In genomic region chr21:36291509-36291908, GRCh38 we compare ENCODE assay signal across 19 cellular contexts. TPM values are rescaled to one million over a fixed set of nuclear protein-coding genes. Genes with fewer than 3 reads are reported as not detected.
DNase-seq lines count a peak whose midpoint lies in the region; ATAC-seq and TF ChIP-seq lines count a peak whose summit lies in the region.
"Had no signal": no experiment of that assay in that cellular context is flagged by ENCODE, and none has a peak within 500 bp of the region (broad histone marks: within the 10 kb centered on the region; RNA-seq: fewer than 3 reads in every experiment).

No MANE protein-coding gene starts in this region.

- intact Hi-C loops in CD4-positive, alpha-beta T cell (cut with DNase I, micrococcal nuclease): no loop called here

- peaks cover 58% of the 10 kb centered on the region for H3K36me3 ChIP-seq in WERI-Rb-1

- H3K27ac Mint-ChIP-seq in CD4-positive, alpha-beta T cell: peak overlapping the region; percentile 75
- peak overlapping the region; percentile 97 for H3K27ac Mint-ChIP-seq in T-helper 17 cell
- peak overlapping the region in 7 of 10 donors; percentile 24 to 91 (median 46) for H3K27ac Mint-ChIP-seq in naive thymus-derived CD8-positive, alpha-beta T cell
- H3K27ac Mint-ChIP-seq: HFFc6 had no signal

- H3K4me3 Mint-ChIP-seq in CD4-positive, alpha-beta T cell: no peak overlapping the region
- H3K4me3 Mint-ChIP-seq in T-helper 17 cell: no peak overlapping the region
- H3K4me3 Mint-ChIP-seq in naive thymus-derived CD8-positive, alpha-beta T cell: no peak overlapping the region
- H3K4me3 Mint-ChIP-seq: HFFc6 had no signal

- CTCF ChIA-PET in CD4-positive, alpha-beta T cell (lab: Charles Lee): interaction anchor here (1.1 kb wide), 1 partner anchor 85 kb away, joined by 3 read pairs; no protein-coding TSS in a partner anchor

- no peaks in the 10 kb centered on the region for H3K27me3 ChIP-seq in CD4-positive, alpha-beta T cell (ENCODE audit: control insufficient read depth, insufficient read depth, low read length)
- H3K27me3 ChIP-seq in WERI-Rb-1 (ENCODE audit: insufficient read depth, low read depth, severe bottlenecking): no peaks in the 10 kb centered on the region
- H3K27me3 ChIP-seq: BLaER1 treated with 17β-estradiol and CSF1 and Interleukin-3, amounts not matched to agents 10 nM and 100 nM had no signal

- H3K27ac ChIP-seq in CD4-positive, alpha-beta T cell (ENCODE audit: low read depth, low read length): no peak overlapping the region
- H3K27ac ChIP-seq in WERI-Rb-1: no peak overlapping the region
- H3K27ac ChIP-seq: BLaER1 treated with 17β-estradiol and CSF1 and Interleukin-3, amounts not matched to agents 10 nM and 100 nM had no signal

- peaks cover 35% of the 10 kb centered on the region for H3K4me1 Mint-ChIP-seq in CD4-positive, alpha-beta T cell (ENCODE audit: low read depth)
- H3K4me1 Mint-ChIP-seq in T-helper 17 cell: peaks cover 16% of the 10 kb centered on the region
- peaks cover 1 to 27% (median 17%) of the 10 kb centered on the region in 4 donors for H3K4me1 Mint-ChIP-seq in naive thymus-derived CD8-positive, alpha-beta T cell

- ATAC-seq in CD4-positive, alpha-beta T cell (ENCODE audit: poor library complexity): no peak
- ATAC-seq in T-helper 17 cell: no peak
- no peak for ATAC-seq in naive thymus-derived CD8-positive, alpha-beta T cell
- ATAC-seq in GM18870 (IDR thresholded peaks at IDR 0.05; ENCODE audit: unreplicated experiment): no peak
- ATAC-seq: HCT116 had no signal

- POLR2A ChIA-PET in CD4-positive, alpha-beta T cell (lab: Charles Lee): interaction anchor here (4.5 kb wide), 1 partner anchor 31 kb away, joined by 291 read pairs; the partner anchor contains the start of gene MORC3
- POLR2A ChIA-PET in naive thymus-derived CD8-positive, alpha-beta T cell (lab: Charles Lee): interaction anchor here (0.5 kb wide), 1 partner anchor 91 kb away, joined by 4 read pairs; no protein-coding TSS in a partner anchor

- H3K9me3 ChIP-seq in CD4-positive, alpha-beta T cell (ENCODE audit: control insufficient read depth, low read length): no peaks in the 10 kb centered on the region
- H3K9me3 ChIP-seq in T-helper 17 cell (ENCODE audit: control insufficient read depth, low read length, poor library complexity, severe bottlenecking): no peaks in the 10 kb centered on the region
- H3K9me3 ChIP-seq in WERI-Rb-1 (ENCODE audit: severe bottlenecking): no peaks in the 10 kb centered on the region
- H3K9me3 ChIP-seq: BLaER1 treated with 17β-estradiol and CSF1 and Interleukin-3, amounts not matched to agents 10 nM and 100 nM; Caco-2 had no signal

- H3K9me3 Mint-ChIP-seq in CD4-positive, alpha-beta T cell: no peaks in the 10 kb centered on the region
- no peaks in the 10 kb centered on the region for H3K9me3 Mint-ChIP-seq in naive thymus-derived CD8-positive, alpha-beta T cell

- no peak overlapping the region for H3K4me3 ChIP-seq in WERI-Rb-1 (ENCODE audit: low read depth, low read length)
- H3K4me3 ChIP-seq: BLaER1 treated with 17β-estradiol and CSF1 and Interleukin-3, amounts not matched to agents 10 nM and 100 nM had no signal

- H3K27me3 Mint-ChIP-seq in CD4-positive, alpha-beta T cell: no peaks in the 10 kb centered on the region
- H3K27me3 Mint-ChIP-seq in T-helper 17 cell: no peaks in the 10 kb centered on the region
- H3K27me3 Mint-ChIP-seq in naive thymus-derived CD8-positive, alpha-beta T cell: no peaks in the 10 kb centered on the region

- H3K36me3 Mint-ChIP-seq in CD4-positive, alpha-beta T cell (ENCODE audit: low read depth): peaks cover 32% of the 10 kb centered on the region
- H3K36me3 Mint-ChIP-seq in T-helper 17 cell (ENCODE audit: low read depth): no peaks in the 10 kb centered on the region
- H3K36me3 Mint-ChIP-seq in naive thymus-derived CD8-positive, alpha-beta T cell: peaks cover 5 to 41% (median 8%) of the 10 kb centered on the region in 3 donors

- no peak for TF ChIP-seq CTCF in CD4-positive, alpha-beta T cell (IDR thresholded peaks at IDR 0.05)
- TF ChIP-seq CTCF in WERI-Rb-1 (IDR thresholded peaks at IDR 0.05; ENCODE audit: low read depth, low read length): no peak

- peak; percentile 0 for DNase-seq in activated effector memory CD4-positive, alpha-beta T cell treated with anti-CD3 and anti-CD28 coated beads, Interleukin-2, amount 50 U/mL, for 16 hours
- no peak for DNase-seq in activated effector memory CD4-positive, alpha-beta T cell treated with Interleukin-2 at 50 U/mL for 16 hours
- no peak for DNase-seq in CD4-positive, alpha-beta T cell
- DNase-seq in T-helper 17 cell (no peak), WERI-Rb-1 (no peak)
- no peak for DNase-seq in naive thymus-derived CD8-positive, alpha-beta T cell
- DNase-seq in stimulated activated CD4-positive, alpha-beta T cell treated with anti-CD3 and anti-CD28 coated beads, Interleukin-4, amount 100 ng/mL, for 24 hours: no peak
- DNase-seq: 8988T, Caco-2, DMS153, DMS79, GDM1, GOT3, H7, HFFc6, IMR-90 had no signal

RNA-seq across cellular contexts. Expression of gene MORC3, which starts 28.5 kb away (rescaled TPM):
- 10 to 100 TPM; 70.2 to 71.0 TPM for total RNA-seq in CD4-positive, alpha-beta T cell
- total RNA-seq in T-helper 17 cell: 10 to 100 TPM; 45.2 to 51.0 TPM
- total RNA-seq in naive thymus-derived CD8-positive, alpha-beta T cell: 10 to 100 TPM; 80.7 to 93.6 TPM
- 10 to 100 TPM; 21.6 to 30.3 (median 27.7) TPM for polyA plus RNA-seq in naive thymus-derived CD8-positive, alpha-beta T cell

Comparison
In these comparisons a context has a peak if more than half of its experiments do, and no peak if none do; other contexts are left out.
1. H3K27ac Mint-ChIP-seq: peak in every context shown above with its lines; median percentile 97 in T-helper 17 cell; 75 in CD4-positive, alpha-beta T cell; 46 in naive thymus-derived CD8-positive, alpha-beta T cell.